In genomic region chr14:80538633-80539375, GRCh38 we compare ENCODE assay signal across 2 cellular contexts.
TF ChIP-seq lines count a peak whose summit lies in the region.

No MANE protein-coding gene starts in this region.

TF ChIP-seq in A549, 52 proteins besides CTCF, POLR2A, EP300 and RAD21 (continued from another document and continues in another):
- TF ChIP-seq KDM5A (IDR thresholded peaks at IDR 0.05) (no peak), HOXB5 (CRISPR knock-in tag; IDR thresholded peaks at IDR 0.05) (no peak), HOXA7 (CRISPR knock-in tag; IDR thresholded peaks at IDR 0.05) (no peak), ELK1 (IDR thresholded peaks at IDR 0.05; ENCODE audit: low read depth, low read length) (no peak), RARB (CRISPR knock-in tag; IDR thresholded peaks at IDR 0.05) (peak; percentile 87), RCOR1 (IDR thresholded peaks at IDR 0.05; ENCODE audit: low read depth, low read length) (no peak), JUN (IDR thresholded peaks at IDR 0.05) (0 out of 5 replicates have a peak, but pooled peaks of 1 of the 2 experiments have one; percentile 18), CHD2 (IDR thresholded peaks at IDR 0.05; ENCODE audit: low read length, partially characterized antibody) (no peak), ESRRA (IDR thresholded peaks at IDR 0.05; ENCODE audit: borderline replicate concordance, low read length) (no peak), HES2 (IDR thresholded peaks at IDR 0.05) (no peak), MAFK (IDR thresholded peaks at IDR 0.05; ENCODE audit: partially characterized antibody) (peak; percentile 78), TFCP2L1 (CRISPR knock-in tag; IDR thresholded peaks at IDR 0.05) (no peak), NR3C1 (IDR thresholded peaks at IDR 0.05) (no peak), ZNF302 (CRISPR knock-in tag; IDR thresholded peaks at IDR 0.05) (no peak), EHMT2 (IDR thresholded peaks at IDR 0.05; ENCODE audit: low read depth) (no peak), REST (IDR thresholded peaks at IDR 0.05) (no peak), SMC3 (IDR thresholded peaks at IDR 0.05) (peak; percentile 20; the same call in 2 of the 3 replicates), NFE2L2 (conservative IDR thresholded peaks at IDR 0.05; ENCODE audit: low read length) (no peak), EHF (CRISPR knock-in tag; IDR thresholded peaks at IDR 0.05) (no peak), RFX5 (IDR thresholded peaks at IDR 0.05) (no peak), BCL3 (IDR thresholded peaks at IDR 0.05) (peak; percentile 49; the same call in 1 of the 3 replicates), E2F6 (IDR thresholded peaks at IDR 0.05; ENCODE audit: borderline replicate concordance, low read depth) (no peak), MAX (IDR thresholded peaks at IDR 0.05) (peak; percentile 47), RNF2 (IDR thresholded peaks at IDR 0.05; ENCODE audit: borderline replicate concordance, low read depth) (no peak), USF2 (IDR thresholded peaks at IDR 0.05) (no peak), ZFP36 (IDR thresholded peaks at IDR 0.05; ENCODE audit: borderline replicate concordance, partially characterized antibody) (peak; percentile 69), GATA3 (IDR thresholded peaks at IDR 0.05; ENCODE audit: borderline replicate concordance) (peak; percentile 93), FOXS1 (CRISPR knock-in tag; IDR thresholded peaks at IDR 0.05) (no peak), POLR2AphosphoS2 (conservative IDR thresholded peaks at IDR 0.05; ENCODE audit: low read length) (no peak), MAZ (IDR thresholded peaks at IDR 0.05; ENCODE audit: borderline replicate concordance, low read depth, low read length) (no peak)

TF ChIP-seq in GM23338, 12 proteins besides CTCF, POLR2A, EP300 and RAD21 (continued from another document):
- TF ChIP-seq REST (IDR thresholded peaks at IDR 0.05; ENCODE audit: unreplicated experiment) (no peak), CREB1 (CRISPR knock-in tag; IDR thresholded peaks at IDR 0.05; ENCODE audit: low read depth) (no peak), STAT1 (IDR thresholded peaks at IDR 0.05; ENCODE audit: unreplicated experiment) (no peak)
